Comparison of ENCODE assay signal across 17 cellular contexts in the genomic region with DNA sequence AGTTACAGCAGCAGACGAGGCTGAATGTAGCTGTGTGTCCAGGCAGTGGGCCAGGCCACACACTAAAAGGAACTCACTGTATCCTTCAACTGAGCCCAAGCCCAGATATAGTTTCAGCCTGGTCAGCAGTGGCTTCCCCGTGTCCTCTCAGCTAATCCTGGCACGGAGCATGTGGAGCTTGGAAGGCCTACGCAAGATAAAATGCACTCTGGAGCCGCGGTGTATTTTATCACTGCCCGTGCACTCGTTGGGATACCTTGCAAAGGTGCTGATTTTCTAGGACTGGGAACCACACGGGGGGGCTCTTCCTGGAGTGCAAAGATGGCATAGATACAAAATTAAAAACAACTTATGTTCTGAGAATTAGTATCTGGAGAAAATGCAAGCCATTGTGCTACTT. TPM values are rescaled to one million over a fixed set of nuclear protein-coding genes. Genes with fewer than 3 reads are reported as not detected.
DNase-seq lines count a peak whose midpoint lies in the region; ATAC-seq and TF ChIP-seq lines count a peak whose summit lies in the region.
"Had no signal": no experiment of that assay in that cellular context is flagged by ENCODE, and none has a peak within 500 bp of the region (broad histone marks: within the 10 kb centered on the region; RNA-seq: fewer than 3 reads in every experiment).

No MANE protein-coding gene starts in this region.

- in situ Hi-C loops in gastrocnemius medialis (cut with MboI; ENCODE audit: low sequenced_read_pairs in 4 of 4), result loop anchor here in 1 of 4 donors (10.0 kb wide), 2 partner anchors 56 to 126 kb away; no protein-coding TSS in a partner anchor

- TF ChIP-seq POLR2A in gastrocnemius medialis (IDR thresholded peaks at IDR 0.05), result no peak

- H3K9me3 Mint-ChIP-seq in GM23338, result peaks cover 2% of the 10 kb centered on the region; the same call in 1 of the 3 replicates
- no peaks in the 10 kb centered on the region for H3K9me3 Mint-ChIP-seq in activated CD8-positive, alpha-beta memory T cell treated with anti-CD3 and anti-CD28 coated beads, Interleukin-2, amount 10 ng/mL, durations not matched to agents 7 days and 5 days (ENCODE audit: low read depth)
- H3K9me3 Mint-ChIP-seq: activated T-helper 17 cell treated with anti-CD3 and anti-CD28 coated beads, Interleukin-2, amount 50 U/mL, for 72 hours; T-helper 1 cell treated with Interleukin-12 subunit alpha and Interleukin-12 subunit beta and Interleukin-4 antibody, amounts not matched to agents 30 μg/mL and 1 μg/mL, for 36 hours had no signal

- H3K27ac Mint-ChIP-seq in GM23338, result no peak overlapping the region
- no peak overlapping the region for H3K27ac Mint-ChIP-seq in activated CD8-positive, alpha-beta memory T cell treated with anti-CD3 and anti-CD28 coated beads, Interleukin-2, amount 10 ng/mL, durations not matched to agents 7 days and 5 days
- H3K27ac Mint-ChIP-seq: activated T-helper 17 cell treated with anti-CD3 and anti-CD28 coated beads, Interleukin-2, amount 50 U/mL, for 72 hours; T-helper 1 cell treated with Interleukin-12 subunit alpha and Interleukin-12 subunit beta and Interleukin-4 antibody, amounts not matched to agents 30 μg/mL and 1 μg/mL, for 36 hours had no signal

- peaks cover 7% of the 10 kb centered on the region for H3K27me3 Mint-ChIP-seq in GM23338 (ENCODE audit: insufficient read depth, low read depth, poor library complexity)
- H3K27me3 Mint-ChIP-seq in activated CD8-positive, alpha-beta memory T cell treated with anti-CD3 and anti-CD28 coated beads, Interleukin-2, amount 10 ng/mL, durations not matched to agents 7 days and 5 days, result peaks cover 21% of the 10 kb centered on the region

- no peaks in the 10 kb centered on the region for H3K79me2 ChIP-seq in GM23338 (replicated peaks; ENCODE audit: insufficient read depth)

- no peak for DNase-seq in GM23338 (ENCODE audit: low spot score)
- DNase-seq in fibroblast of gingiva (ENCODE audit: low read depth), result peak; percentile 55
- peak; percentile 71 to 91 (median 83) for DNase-seq in right cardiac atrium
- peak; percentile 94 to 96 for DNase-seq in gastrocnemius medialis
- DNase-seq in activated T-cell treated with anti-CD3 and anti-CD28 coated beads for 4 hours, result no peak
- no peak for DNase-seq in activated CD8-positive, alpha-beta memory T cell treated with anti-CD3 and anti-CD28 coated beads, Interleukin-2, amount 10 ng/mL, durations not matched to agents 7 days and 5 days
- DNase-seq in NCI-H1436 treated with DMSO at 0.1 percent for 48 hours (lab: John Stamatoyannopoulos, UW), result no peak
- no peak for DNase-seq in RWPE1 (ENCODE audit: low spot score)
- DNase-seq: activated CD8-positive, alpha-beta memory T cell treated with anti-CD3 and anti-CD28 coated beads for 24 hours; NCI-H2081 treated with DMSO at 0.1 percent for 48 hours; NCI-H524; SIG-M5 had no signal

- H3K4me2 ChIP-seq in GM23338, result no peak overlapping the region

- H3K4me1 ChIP-seq in GM23338 (ENCODE audit: insufficient read depth) (no peaks in the 10 kb centered on the region), right cardiac atrium (ENCODE audit: control insufficient read depth, insufficient read depth, low read length) (no peaks in the 10 kb centered on the region), gastrocnemius medialis (peaks cover 42 to 56% of the 10 kb centered on the region in 2 donors)

- H3K4me3 ChIP-seq in GM23338, result no peak overlapping the region
- no peak overlapping the region for H3K4me3 ChIP-seq in right cardiac atrium (ENCODE audit: low read length)
- no peak overlapping the region for H3K4me3 ChIP-seq in gastrocnemius medialis

- H3K27me3 ChIP-seq in GM23338 (ENCODE audit: insufficient read depth), result no peaks in the 10 kb centered on the region
- no peaks in the 10 kb centered on the region for H3K27me3 ChIP-seq in right cardiac atrium (ENCODE audit: control insufficient read depth, insufficient read depth)
- no peaks in the 10 kb centered on the region for H3K27me3 ChIP-seq in gastrocnemius medialis

- H3F3A ChIP-seq in GM23338 (replicated peaks; ENCODE audit: low read depth), result no peaks in the 10 kb centered on the region

- H3K27ac ChIP-seq in GM23338 (ENCODE audit: low read depth) (no peak overlapping the region), right cardiac atrium (ENCODE audit: low read length) (no peak overlapping the region), gastrocnemius medialis (peak overlapping the region; percentile 65 to 93 (median 75)), RWPE1 (no peak overlapping the region)

- H3K36me3 Mint-ChIP-seq in GM23338 (ENCODE audit: low read depth), result no peaks in the 10 kb centered on the region; the same call in 2 of the 3 replicates
- no peaks in the 10 kb centered on the region for H3K36me3 Mint-ChIP-seq in activated CD8-positive, alpha-beta memory T cell treated with anti-CD3 and anti-CD28 coated beads, Interleukin-2, amount 10 ng/mL, durations not matched to agents 7 days and 5 days

- H2AFZ ChIP-seq in GM23338, result peak overlapping the region; percentile 56; the same call in 1 of the 2 replicates

- POLR2A ChIA-PET in RWPE1 (lab: Yijun Ruan, JAX; ENCODE audit: low non-redundant PET), result no interaction called here

- no peaks in the 10 kb centered on the region for H3K9me2 ChIP-seq in GM23338 (ENCODE audit: insufficient read depth)

- no peak for ATAC-seq in GM23338
- peak; percentile 94 to 97 for ATAC-seq in right cardiac atrium
- peak; percentile 89 to 90 for ATAC-seq in gastrocnemius medialis
- no peak for ATAC-seq in activated CD8-positive, alpha-beta memory T cell treated with anti-CD3 and anti-CD28 coated beads, Interleukin-2, amount 10 ng/mL, durations not matched to agents 7 days and 5 days
- ATAC-seq: activated T-helper 17 cell treated with anti-CD3 and anti-CD28 coated beads, Interleukin-2, amount 50 U/mL, for 72 hours had no signal

- H3K4me3 Mint-ChIP-seq in GM23338, result no peak overlapping the region
- H3K4me3 Mint-ChIP-seq in activated CD8-positive, alpha-beta memory T cell treated with anti-CD3 and anti-CD28 coated beads, Interleukin-2, amount 10 ng/mL, durations not matched to agents 7 days and 5 days, result no peak overlapping the region
- H3K4me3 Mint-ChIP-seq: activated T-helper 17 cell treated with anti-CD3 and anti-CD28 coated beads, Interleukin-2, amount 50 U/mL, for 72 hours; T-helper 1 cell treated with Interleukin-12 subunit alpha and Interleukin-12 subunit beta and Interleukin-4 antibody, amounts not matched to agents 30 μg/mL and 1 μg/mL, for 36 hours had no signal

- no peaks in the 10 kb centered on the region for H4K20me1 ChIP-seq in GM23338 (replicated peaks; ENCODE audit: insufficient read depth)

- no peaks in the 10 kb centered on the region for H3K36me3 ChIP-seq in GM23338 (ENCODE audit: insufficient read depth)
- H3K36me3 ChIP-seq in gastrocnemius medialis, result no peaks in the 10 kb centered on the region

- peaks cover 11% of the 10 kb centered on the region for H3K4me1 Mint-ChIP-seq in GM23338
- no peaks in the 10 kb centered on the region for H3K4me1 Mint-ChIP-seq in activated CD8-positive, alpha-beta memory T cell treated with anti-CD3 and anti-CD28 coated beads, Interleukin-2, amount 10 ng/mL, durations not matched to agents 7 days and 5 days
- H3K4me1 Mint-ChIP-seq: activated T-helper 17 cell treated with anti-CD3 and anti-CD28 coated beads, Interleukin-2, amount 50 U/mL, for 72 hours had no signal

- CTCF ChIA-PET in activated CD8-positive, alpha-beta memory T cell treated with anti-CD3 and anti-CD28 coated beads, Interleukin-2, amount 10 ng/mL, durations not matched to agents 7 days and 5 days (lab: Charles Lee), result interaction anchor here (1.0 kb wide), 1 partner anchor 97 kb away, joined by 4 read pairs; no protein-coding TSS in a partner anchor
- CTCF ChIA-PET in RWPE1 (lab: Yijun Ruan, JAX), result interaction anchor here (0.6 kb wide), 1 partner anchor 102 kb away, joined by 3 read pairs; no protein-coding TSS in a partner anchor

- H3K9me3 ChIP-seq in right cardiac atrium (ENCODE audit: control insufficient read depth, low read length) (no peaks in the 10 kb centered on the region), gastrocnemius medialis (no peaks in the 10 kb centered on the region)

- TF ChIP-seq CTCF in GM23338 (conservative IDR thresholded peaks at IDR 0.05; ENCODE audit: low read depth in 2 of 2) (no peak), gastrocnemius medialis (IDR thresholded peaks at IDR 0.05 in 4 of 5, conservative IDR thresholded peaks at IDR 0.05 in 1 of 5) (no peak), RWPE1 (conservative IDR thresholded peaks at IDR 0.05; ENCODE audit: low read depth) (no peak)

- WGBS in right cardiac atrium, result 20% methylated on average over 9 of the region's 9 CpGs

- intact Hi-C loops in right cardiac atrium (cut with DNase I) (no loop called here), gastrocnemius medialis (cut with DNase I; ENCODE audit: low total_unique reads) (loop anchor here (1.0 to 5.0 kb wide), 3 partner anchors 69 to 178 kb away; a partner anchor contains a TSS)

RNA-seq across cellular contexts. Expression of a gene that starts 48.4 kb away (rescaled TPM):
- total RNA-seq in GM23338 (2014; rRNA removed; shearing (Covaris generic)), result not detected in 2 replicates
- polyA plus RNA-seq in GM23338 (2016; fragmentation: Nextera tagmentation; extraction: Ambion mirVana) (not detected in 2 replicates), right cardiac atrium (not detected)
- total RNA-seq in right cardiac atrium (not detected), gastrocnemius medialis (under 1 TPM in 2 of 4 donors, not detected in 2; 0.10 to 0.20 TPM)
- not detected for total RNA-seq in activated CD8-positive, alpha-beta memory T cell treated with anti-CD3 and anti-CD28 coated beads, Interleukin-2, amount 10 ng/mL, durations not matched to agents 7 days and 5 days
- total RNA-seq: activated T-helper 17 cell treated with anti-CD3 and anti-CD28 coated beads, Interleukin-2, amount 50 U/mL, for 72 hours; chondrocyte; mesenteric fat pad had no signal
- polyA plus RNA-seq: neural cell had no signal

Comparison
In these comparisons a context has a peak if more than half of its experiments do, and no peak if none do; other contexts are left out.
1. ATAC-seq: peak in right cardiac atrium (2 of 2) and gastrocnemius medialis (2 of 2); none in GM23338 (single experiment) and activated CD8-positive, alpha-beta memory T cell treated with anti-CD3 and anti-CD28 coated beads, Interleukin-2, amount 10 ng/mL, durations not matched to agents 7 days and 5 days (single experiment).
2. DNase-seq: peak in fibroblast of gingiva (single experiment), right cardiac atrium (3 of 3) and gastrocnemius medialis (2 of 2); none in GM23338 (single experiment), activated T-cell treated with anti-CD3 and anti-CD28 coated beads for 4 hours (single experiment), activated CD8-positive, alpha-beta memory T cell treated with anti-CD3 and anti-CD28 coated beads, Interleukin-2, amount 10 ng/mL, durations not matched to agents 7 days and 5 days (single experiment), NCI-H1436 treated with DMSO at 0.1 percent for 48 hours (single experiment) and RWPE1 (single experiment).
3. H3K27ac ChIP-seq: peak in gastrocnemius medialis (4 of 4); none in GM23338 (single experiment), right cardiac atrium (single experiment) and RWPE1 (single experiment).